1 cellular context compared by ENCODE assay signal in the genomic region with DNA sequence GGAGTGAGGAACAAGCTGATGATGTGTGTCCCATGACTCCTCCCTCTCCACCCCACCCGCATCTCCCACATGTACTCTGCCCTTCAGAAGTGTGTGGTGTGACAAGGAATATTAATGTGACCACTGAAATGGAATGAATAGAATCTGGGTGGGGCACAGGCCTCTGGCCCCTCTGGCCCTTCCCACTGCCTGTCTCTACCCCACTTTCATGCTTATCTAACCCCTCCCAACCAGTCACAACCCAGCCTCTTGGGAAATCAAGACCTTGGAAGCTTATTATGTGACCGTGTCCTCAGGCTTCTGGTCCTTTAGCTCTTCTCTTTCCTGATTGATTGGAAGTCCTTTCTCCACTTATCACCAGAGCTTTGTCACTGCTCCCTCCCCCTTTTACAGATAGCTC.
TF ChIP-seq lines count a peak whose summit lies in the region.

No MANE protein-coding gene starts in this region.

TF ChIP-seq in IMR-90, 13 proteins besides CTCF, POLR2A, EP300 and RAD21:
- TF ChIP-seq RFX5 (IDR thresholded peaks at IDR 0.05; ENCODE audit: low read depth, low read length), result no peak
- TF ChIP-seq SMC3 (IDR thresholded peaks at IDR 0.05; ENCODE audit: low read depth, low read length), result no peak
